Comparison of ENCODE assay signal across 2 cellular contexts in genomic region chr5:75108931-75109596, GRCh38.
TF ChIP-seq lines count a peak whose summit lies in the region.

No MANE protein-coding gene starts in this region.

TF ChIP-seq in H1, 55 proteins besides CTCF, POLR2A, EP300 and RAD21:
- TF ChIP-seq NRF1 (IDR thresholded peaks at IDR 0.05; ENCODE audit: low read depth, low read length): no peak
- no peak for TF ChIP-seq GTF2F1 (IDR thresholded peaks at IDR 0.05; ENCODE audit: borderline replicate concordance, low read depth, low read length)
- no peak for TF ChIP-seq KDM1A (IDR thresholded peaks at IDR 0.05; ENCODE audit: borderline replicate concordance, low read length)
- no peak for TF ChIP-seq RXRA (IDR thresholded peaks at IDR 0.05; ENCODE audit: insufficient read depth, low read depth, low read length)
- no peak for TF ChIP-seq JUN (IDR thresholded peaks at IDR 0.05; ENCODE audit: low read depth, low read length)

TF ChIP-seq in neural cell, 6 proteins besides CTCF, POLR2A, EP300 and RAD21:
- TF ChIP-seq SMC3 (conservative IDR thresholded peaks at IDR 0.05; ENCODE audit: poor library complexity) (no peak), MXI1 (conservative IDR thresholded peaks at IDR 0.05; ENCODE audit: poor library complexity, severe bottlenecking) (no peak), REST (IDR thresholded peaks at IDR 0.05; ENCODE audit: borderline replicate concordance) (no peak), EZH2 (IDR thresholded peaks at IDR 0.05; ENCODE audit: borderline replicate concordance, insufficient read depth, low read length, poor library complexity, severe bottlenecking) (no peak), POLR2AphosphoS5 (IDR thresholded peaks at IDR 0.05) (no peak), TAF1 (IDR thresholded peaks at IDR 0.05; ENCODE audit: low read depth) (no peak)
